23 cellular contexts compared by ENCODE assay signal in genomic region chr10:37478381-37478780, GRCh38.
"Had no signal": no experiment of that assay in that cellular context is flagged by ENCODE, and none has a peak within 500 bp of the region (broad histone marks: within the 10 kb centered on the region; RNA-seq: fewer than 3 reads in every experiment).

No MANE protein-coding gene starts in this region.

- H3K4me2 ChIP-seq: hepatocyte had no signal

- H3K27ac Mint-ChIP-seq: dendritic cell treated with granulocyte-macrophage colony-stimulating factor and Interleukin-4, amounts not matched to agents 40 ng/mL and 50 ng/mL, for 4 days; memory B cell; naive thymus-derived CD4-positive, alpha-beta T cell; nephron progenitor cell; stimulated activated effector memory CD8-positive, alpha-beta T cell treated with anti-CD3 and anti-CD28 coated beads, Interleukin-12 subunit alpha, Interleukin-12 subunit beta, amount 100 ng/mL, for 72 hours; type B pancreatic cell had no signal

- H3K9me3 ChIP-seq: esophagus muscularis mucosa, gastroesophageal sphincter, heart left ventricle, prostate gland, right lobe of liver, thyroid gland had no signal

- H3K27ac ChIP-seq: esophagus muscularis mucosa, foreskin keratinocyte, gastroesophageal sphincter, heart left ventricle, hepatocyte, prostate gland, right lobe of liver, stomach, thyroid gland had no signal

- H3K27me3 ChIP-seq: esophagus muscularis mucosa, foreskin keratinocyte, gastroesophageal sphincter, hepatocyte, right lobe of liver, stomach, thyroid gland had no signal

- H3K27me3 Mint-ChIP-seq: dendritic cell treated with granulocyte-macrophage colony-stimulating factor and Interleukin-4, amounts not matched to agents 40 ng/mL and 50 ng/mL, for 4 days; memory B cell; naive thymus-derived CD4-positive, alpha-beta T cell; type B pancreatic cell had no signal

- H3K4me3 ChIP-seq: esophagus muscularis mucosa, gastroesophageal sphincter, heart left ventricle, hepatocyte, lung, prostate gland, right lobe of liver, stomach, thyroid gland had no signal

- H3K4me1 Mint-ChIP-seq: memory B cell; naive thymus-derived CD4-positive, alpha-beta T cell; nephron progenitor cell; stimulated activated effector memory CD8-positive, alpha-beta T cell treated with anti-CD3 and anti-CD28 coated beads, Interleukin-12 subunit alpha, Interleukin-12 subunit beta, amount 100 ng/mL, for 72 hours had no signal

- H3K79me2 ChIP-seq: hepatocyte had no signal

- H3K36me3 Mint-ChIP-seq: memory B cell; naive thymus-derived CD4-positive, alpha-beta T cell; stimulated activated effector memory CD8-positive, alpha-beta T cell treated with anti-CD3 and anti-CD28 coated beads, Interleukin-12 subunit alpha, Interleukin-12 subunit beta, amount 100 ng/mL, for 72 hours; type B pancreatic cell had no signal

- DNase-seq: effector memory CD4-positive, alpha-beta T cell; foreskin keratinocyte; heart left ventricle; kidney; naive thymus-derived CD4-positive, alpha-beta T cell; nephron progenitor cell; nucleus accumbens; right lobe of liver; stimulated activated CD4-positive, alpha-beta T cell treated with anti-CD3 and anti-CD28 coated beads, Interleukin-2, amount 100 ng/mL, for 24 hours; stimulated activated CD4-positive, alpha-beta T cell treated with anti-CD3 and anti-CD28 coated beads, Interleukin-4, amount 100 ng/mL, for 24 hours; stimulated activated naive CD4-positive, alpha-beta T cell treated with Interleukin-2 at 50 U/mL for 16 hours; stomach; thyroid gland had no signal

- H2AFZ ChIP-seq: hepatocyte had no signal

- H3K9me3 Mint-ChIP-seq: memory B cell had no signal

- H3K4me1 ChIP-seq: esophagus muscularis mucosa, foreskin keratinocyte, gastroesophageal sphincter, heart left ventricle, prostate gland, right lobe of liver, stomach, thyroid gland had no signal

- H3K36me3 ChIP-seq: esophagus muscularis mucosa, gastroesophageal sphincter, heart left ventricle, prostate gland, right lobe of liver, stomach, thyroid gland had no signal

- ATAC-seq: foreskin keratinocyte; gastroesophageal sphincter; heart left ventricle; left lobe of liver; naive thymus-derived CD4-positive, alpha-beta T cell; right lobe of liver; stimulated activated effector memory CD8-positive, alpha-beta T cell treated with anti-CD3 and anti-CD28 coated beads, Interleukin-12 subunit alpha, Interleukin-12 subunit beta, amount 100 ng/mL, for 72 hours had no signal

- H3K4me3 Mint-ChIP-seq: dendritic cell treated with granulocyte-macrophage colony-stimulating factor and Interleukin-4, amounts not matched to agents 40 ng/mL and 50 ng/mL, for 4 days; memory B cell; naive thymus-derived CD4-positive, alpha-beta T cell; nephron progenitor cell; stimulated activated effector memory CD8-positive, alpha-beta T cell treated with anti-CD3 and anti-CD28 coated beads, Interleukin-12 subunit alpha, Interleukin-12 subunit beta, amount 100 ng/mL, for 72 hours; type B pancreatic cell had no signal
